13 cellular contexts compared by ENCODE assay signal in the genomic region with DNA sequence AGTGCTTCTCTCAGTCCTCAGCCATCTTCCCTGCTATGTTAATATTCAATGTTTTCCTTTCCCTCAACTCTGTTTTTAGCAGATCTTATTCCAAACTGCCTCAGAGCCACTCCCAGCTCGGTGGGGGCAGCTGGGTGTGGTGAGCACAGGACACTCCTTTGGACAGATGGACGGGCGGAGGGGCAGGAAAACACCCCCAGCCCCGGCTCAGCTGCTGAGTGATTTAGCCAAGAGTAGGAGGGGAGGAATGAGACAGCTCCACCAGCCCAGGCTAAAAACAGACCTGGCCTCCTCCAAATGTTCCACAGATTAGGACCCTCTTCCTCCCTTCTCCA.
DNase-seq lines count a peak whose midpoint lies in the region; ATAC-seq and TF ChIP-seq lines count a peak whose summit lies in the region.
"Had no signal": no experiment of that assay in that cellular context is flagged by ENCODE, and none has a peak within 500 bp of the region (broad histone marks: within the 10 kb centered on the region; RNA-seq: fewer than 3 reads in every experiment).

No MANE protein-coding gene starts in this region.

- peaks cover 2% of the 10 kb centered on the region for H3K27me3 Mint-ChIP-seq in endothelial cell (ENCODE audit: unreplicated experiment)

- ATAC-seq in HG03280 (IDR thresholded peaks at IDR 0.05; ENCODE audit: unreplicated experiment), result no peak
- ATAC-seq: PC-3 had no signal

- peak overlapping the region; percentile 2 for H3K27ac Mint-ChIP-seq in endothelial cell (ENCODE audit: unreplicated experiment)

- no peaks in the 10 kb centered on the region for H3K36me3 Mint-ChIP-seq in endothelial cell (ENCODE audit: low read depth, unreplicated experiment)

- peaks cover 24% of the 10 kb centered on the region for H3K4me1 Mint-ChIP-seq in endothelial cell (ENCODE audit: unreplicated experiment)

- DNase-seq in NCI-H748 (lab: John Stamatoyannopoulos, UW; ENCODE audit: unreplicated experiment), result peak; percentile 11
- no peak for DNase-seq in NCI-H748 treated with DMSO at 0.1 percent for 48 hours (lab: John Stamatoyannopoulos, UW)
- peak; percentile 67 for DNase-seq in NCI-H82 treated with DMSO at 0.1 percent for 48 hours (lab: John Stamatoyannopoulos, UW; ENCODE audit: unreplicated experiment)
- DNase-seq in endothelial cell (ENCODE audit: low spot score), result no peak
- DNase-seq in posterior cingulate gyrus, result peak in 9 of 10 donors; percentile 29 to 95 (median 62)
- DNase-seq in kidney glomerular epithelial cell (lab: John Stamatoyannopoulos, UW), result no peak
- no peak for DNase-seq in stimulated activated CD4-positive, alpha-beta T cell treated with anti-CD3 and anti-CD28 coated beads, Interleukin-4, amount 100 ng/mL, for 4 hours
- DNase-seq: central memory CD4-positive, alpha-beta T cell; MG63; PC-3; stimulated activated CD4-positive, alpha-beta T cell treated with anti-CD3 and anti-CD28 coated beads, Interleukin-2, amount 100 ng/mL, for 48 hours; tibial artery had no signal

- intact Hi-C loops in posterior cingulate gyrus (cut with DNase I), result no loop called here

- TF ChIP-seq CTCF in endothelial cell (IDR thresholded peaks at IDR 0.05; ENCODE audit: unreplicated experiment), result no peak

- H3K4me3 Mint-ChIP-seq in endothelial cell (ENCODE audit: unreplicated experiment), result no peak overlapping the region

- H3K9me3 Mint-ChIP-seq in endothelial cell (ENCODE audit: unreplicated experiment), result no peaks in the 10 kb centered on the region

Comparison
In these comparisons a context has a peak if more than half of its experiments do, and no peak if none do; other contexts are left out.
1. DNase-seq: peak in NCI-H748 (single experiment), NCI-H82 treated with DMSO at 0.1 percent for 48 hours (single experiment) and posterior cingulate gyrus (9 of 10); none in NCI-H748 treated with DMSO at 0.1 percent for 48 hours (single experiment), endothelial cell (single experiment), kidney glomerular epithelial cell (single experiment) and stimulated activated CD4-positive, alpha-beta T cell treated with anti-CD3 and anti-CD28 coated beads, Interleukin-4, amount 100 ng/mL, for 4 hours (0 of 2).